In the genomic region with DNA sequence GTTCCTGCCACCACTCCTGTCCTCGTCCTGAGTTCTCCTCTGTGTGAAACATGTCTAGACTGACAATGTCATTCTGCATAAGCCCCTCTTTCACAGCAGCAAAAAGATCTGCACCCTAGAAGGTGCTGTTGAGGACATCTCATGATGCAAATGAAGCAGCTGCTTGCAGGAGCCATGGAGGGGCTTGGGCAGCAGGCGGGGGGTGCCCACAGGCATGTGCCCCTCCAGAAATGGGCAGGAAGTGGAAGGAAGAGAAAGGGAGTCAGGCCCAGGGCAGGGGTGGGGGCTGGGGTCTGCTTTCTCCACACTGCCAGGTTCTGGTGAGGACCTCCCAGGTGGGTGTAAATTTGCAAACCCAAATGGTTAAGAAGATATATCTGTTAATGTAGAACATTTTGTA, we compare ENCODE assay signal across 24 cellular contexts. TPM values are rescaled to one million over a fixed set of nuclear protein-coding genes. Genes with fewer than 3 reads are reported as not detected.
A peak's percentile ranks its signal among the peaks of the same experiment; 100 is the strongest.
DNase-seq lines count a peak whose midpoint lies in the region; ATAC-seq and TF ChIP-seq lines count a peak whose summit lies in the region.
"Had no signal": no experiment of that assay in that cellular context is flagged by ENCODE, and none has a peak within 500 bp of the region (broad histone marks: within the 10 kb centered on the region; RNA-seq: fewer than 3 reads in every experiment).

No MANE protein-coding gene starts in this region.

- H3K36me3 ChIP-seq in vagina, result no peaks in the 10 kb centered on the region
- no peaks in the 10 kb centered on the region for H3K36me3 ChIP-seq in H7 (replicated peaks; ENCODE audit: control insufficient read depth, insufficient read depth, low read length)
- H3K36me3 ChIP-seq in testis (ENCODE audit: low read depth, missing control alignments), result no peaks in the 10 kb centered on the region
- no peaks in the 10 kb centered on the region for H3K36me3 ChIP-seq in right lobe of liver
- H3K36me3 ChIP-seq: BE2C; BLaER1 treated with 17β-estradiol and CSF1 and Interleukin-3, amounts not matched to agents 10 nM and 100 nM had no signal

- H3K4me1 ChIP-seq in vagina (no peaks in the 10 kb centered on the region), testis (no peaks in the 10 kb centered on the region), right lobe of liver (no peaks in the 10 kb centered on the region)
- H3K4me1 ChIP-seq: A549, BE2C had no signal

- TF ChIP-seq CTCF in neural crest cell (conservative IDR thresholded peaks at IDR 0.05) (no peak), osteocyte (IDR thresholded peaks at IDR 0.05) (no peak), vagina (IDR thresholded peaks at IDR 0.05) (no peak), testis (IDR thresholded peaks at IDR 0.05) (no peak), right lobe of liver (IDR thresholded peaks at IDR 0.05) (no peak)

- H3K27ac Mint-ChIP-seq in neural crest cell (ENCODE audit: unreplicated experiment) (peak overlapping the region; percentile 19), osteocyte (ENCODE audit: unreplicated experiment) (no peak overlapping the region)
- H3K27ac Mint-ChIP-seq: CD14-positive monocyte; CD4-positive, alpha-beta T cell; CD8-positive, alpha-beta memory T cell had no signal

- no peak for ATAC-seq in right lobe of liver
- ATAC-seq: A549, GM12878, HCT116 had no signal

- peaks cover 4% of the 10 kb centered on the region for H3K36me3 Mint-ChIP-seq in neural crest cell (ENCODE audit: low read depth)
- peaks cover 3% of the 10 kb centered on the region for H3K36me3 Mint-ChIP-seq in osteocyte (ENCODE audit: unreplicated experiment)
- H3K36me3 Mint-ChIP-seq: CD14-positive monocyte had no signal

- H3K27me3 ChIP-seq in vagina, result no peaks in the 10 kb centered on the region
- H3K27me3 ChIP-seq in H7 (ENCODE audit: control insufficient read depth, insufficient read depth, low read length), result no peaks in the 10 kb centered on the region
- no peaks in the 10 kb centered on the region for H3K27me3 ChIP-seq in testis
- no peaks in the 10 kb centered on the region for H3K27me3 ChIP-seq in right lobe of liver
- H3K27me3 ChIP-seq: BE2C; BLaER1 treated with 17β-estradiol and CSF1 and Interleukin-3, amounts not matched to agents 10 nM and 100 nM had no signal

- H3K27ac ChIP-seq in vagina (no peak overlapping the region), testis (no peak overlapping the region), right lobe of liver (no peak overlapping the region)
- H3K27ac ChIP-seq: A549; BLaER1 treated with 17β-estradiol and CSF1 and Interleukin-3, amounts not matched to agents 10 nM and 100 nM; GM23248 had no signal

- H3K27me3 Mint-ChIP-seq in neural crest cell (ENCODE audit: low read depth), result no peaks in the 10 kb centered on the region
- no peaks in the 10 kb centered on the region for H3K27me3 Mint-ChIP-seq in osteocyte (ENCODE audit: unreplicated experiment)
- H3K27me3 Mint-ChIP-seq: CD4-positive, alpha-beta T cell had no signal

- intact Hi-C loops in vagina (cut with DNase I), result no loop called here
- intact Hi-C loops in testis (cut with DNase I; ENCODE audit: low total_unique reads), result no loop called here
- intact Hi-C loops in right lobe of liver (cut with DNase I), result no loop called here

- DNase-seq in ecto neural progenitor cell (ENCODE audit: low spot score), result peak; percentile 29
- DNase-seq in neural crest cell (ENCODE audit: low read depth, low spot score), result no peak
- peak; percentile 57 for DNase-seq in osteocyte (ENCODE audit: extremely low spot score, unreplicated experiment)
- peak; percentile 49 to 54 for DNase-seq in vagina (ENCODE audit: extremely low spot score in 2 of 2)
- DNase-seq in H7, result no peak
- DNase-seq in testis, result no peak
- DNase-seq in right lobe of liver, result no peak
- DNase-seq: 8988T; ACHN; AML-193; BE2C; CD4-positive, alpha-beta T cell; CD8-positive, alpha-beta memory T cell; DMS 273 treated with DMSO at 0.1 percent for 48 hours; DMS79; EL; GDM1; GM23248; H9 had no signal

- peaks cover 5% of the 10 kb centered on the region for H3K9me3 Mint-ChIP-seq in neural crest cell
- H3K9me3 Mint-ChIP-seq in osteocyte (ENCODE audit: unreplicated experiment), result peaks cover 5% of the 10 kb centered on the region
- H3K9me3 Mint-ChIP-seq: CD8-positive, alpha-beta memory T cell had no signal

- H3K4me3 Mint-ChIP-seq in neural crest cell (no peak overlapping the region), osteocyte (ENCODE audit: unreplicated experiment) (no peak overlapping the region)
- H3K4me3 Mint-ChIP-seq: CD14-positive monocyte; CD4-positive, alpha-beta T cell; CD8-positive, alpha-beta memory T cell; H9 had no signal

- no peaks in the 10 kb centered on the region for H3K9me3 ChIP-seq in vagina
- H3K9me3 ChIP-seq in testis, result no peaks in the 10 kb centered on the region
- no peaks in the 10 kb centered on the region for H3K9me3 ChIP-seq in right lobe of liver
- H3K9me3 ChIP-seq: BE2C had no signal

- WGBS in testis, 2 donors, result 91 to 95% methylated on average over 2 of the region's 2 CpGs
- WGBS in right lobe of liver (ENCODE audit: insufficient coverage, low coverage, low lambda C conversion rate, missing lambda C conversion rate), result 83% methylated on average over 1 of the region's 2 CpGs

- H3K4me1 Mint-ChIP-seq in neural crest cell (peaks cover 64% of the 10 kb centered on the region), osteocyte (ENCODE audit: unreplicated experiment) (peaks cover 3% of the 10 kb centered on the region)

- no peak overlapping the region for H3K4me3 ChIP-seq in vagina
- H3K4me3 ChIP-seq in H7 (ENCODE audit: insufficient read depth, low read depth, low read length), result no peak overlapping the region
- H3K4me3 ChIP-seq in testis, result no peak overlapping the region
- no peak overlapping the region for H3K4me3 ChIP-seq in right lobe of liver
- H3K4me3 ChIP-seq: A549; BLaER1 treated with 17β-estradiol and CSF1 and Interleukin-3, amounts not matched to agents 10 nM and 100 nM; GM12878; GM23248 had no signal

- TF ChIP-seq POLR2A in vagina (IDR thresholded peaks at IDR 0.05) (no peak), testis (IDR thresholded peaks at IDR 0.05) (no peak), right lobe of liver (IDR thresholded peaks at IDR 0.05) (no peak)

RNA-seq across cellular contexts. Expression of gene KCNMB1, which starts 54.5 kb away (rescaled TPM):
- total RNA-seq in neural crest cell, result 0.09 TPM in 1 of 2 replicates, not detected in the other
- 3.3 and 3.5 TPM in 2 replicates for total RNA-seq in osteocyte
- total RNA-seq in vagina, result 4.9 TPM
- 0.07 TPM in 1 of 2 replicates, not detected in the other for total RNA-seq in H7 (2014; rRNA removed; shearing (Covaris generic))
- total RNA-seq in testis, result 1 to 10 TPM; 2.5 to 3.1 TPM
- polyA plus RNA-seq in testis (ENCODE audit: insufficient read depth, low read depth, low replicate concordance), result 4.6 TPM
- total RNA-seq in right lobe of liver, result under 1 TPM in 5 of 6 experiments, not detected in 1; 0.10 to 0.27 (median 0.25) TPM
- total RNA-seq: CD8-positive, alpha-beta memory T cell; GM23248 had no signal
- polyA plus RNA-seq: A549; CD8-positive, alpha-beta memory T cell; GM23248 had no signal

Comparison
In these comparisons a context has a peak if more than half of its experiments do, and no peak if none do; other contexts are left out.
1. DNase-seq: peak in ecto neural progenitor cell (single experiment), osteocyte (single experiment) and vagina (2 of 2); none in neural crest cell (single experiment), H7 (single experiment), testis (single experiment) and right lobe of liver (0 of 3).